Comparison of ENCODE assay signal across 7 cellular contexts in the genomic region with DNA sequence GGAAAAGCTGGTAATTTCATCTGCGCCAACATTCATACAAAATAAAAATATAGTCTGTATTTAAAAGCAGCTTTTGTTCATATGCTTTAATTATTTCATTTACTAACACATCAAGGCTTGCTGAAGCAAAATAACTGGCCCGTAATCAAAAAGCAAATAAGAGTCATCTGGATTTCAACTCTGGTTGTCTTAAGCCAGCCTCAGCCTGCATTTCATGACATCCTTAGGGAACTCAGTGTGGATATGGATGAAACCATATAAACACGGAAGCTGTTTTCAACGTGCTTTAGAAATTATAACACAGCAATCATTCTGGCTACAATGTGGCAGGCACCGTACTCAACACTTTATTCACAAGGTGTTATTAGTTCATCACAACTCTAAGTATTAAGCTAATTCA. TPM values are rescaled to one million over a fixed set of nuclear protein-coding genes. Genes with fewer than 3 reads are reported as not detected.
DNase-seq lines count a peak whose midpoint lies in the region; ATAC-seq and TF ChIP-seq lines count a peak whose summit lies in the region.

No MANE protein-coding gene starts in this region.

- no peak overlapping the region for H4K8ac ChIP-seq in H9 (replicated peaks; ENCODE audit: insufficient read length, low read depth, low read length)

- H3K27ac ChIP-seq in H9 (ENCODE audit: insufficient read length, low read depth, low read length), result no peak overlapping the region
- peak overlapping the region; percentile 93 for H3K27ac ChIP-seq in hepatocyte

- no peaks in the 10 kb centered on the region for H3K4me1 ChIP-seq in H9 (ENCODE audit: insufficient read depth, low read length)
- no peaks in the 10 kb centered on the region for H3K4me1 ChIP-seq in hepatocyte (ENCODE audit: insufficient read depth)

- no peaks in the 10 kb centered on the region for H3K36me3 ChIP-seq in hepatocyte (replicated peaks; ENCODE audit: insufficient read depth, low read depth)

- no peak overlapping the region for H2BK20ac ChIP-seq in H9 (ENCODE audit: low read depth, low read length, poor library complexity, severe bottlenecking)

- H2BK120ac ChIP-seq in H9 (ENCODE audit: low read depth, low read length, poor library complexity, severe bottlenecking), result no peak overlapping the region

- peaks cover 27% of the 10 kb centered on the region; the same call in 1 of the 2 replicates for H3K79me2 ChIP-seq in H9 (ENCODE audit: insufficient read depth, low read length)
- H3K79me2 ChIP-seq in hepatocyte, result peaks cover 53% of the 10 kb centered on the region

- DNase-seq in H9 (no peak), hepatocyte (ENCODE audit: low spot score) (no peak), C1 segment of cervical spinal cord (lab: John Stamatoyannopoulos, UW) (no peak)

- H3T11ph ChIP-seq in H9 (ENCODE audit: low read length), result no peak overlapping the region

- no peak overlapping the region for H2AK5ac ChIP-seq in H9 (ENCODE audit: insufficient read length, low read length)

- H3K9me3 ChIP-seq in H9 (ENCODE audit: control insufficient read depth, low read depth, low read length), result no peaks in the 10 kb centered on the region
- no peaks in the 10 kb centered on the region for H3K9me3 ChIP-seq in hepatocyte (ENCODE audit: low read depth)

- peak overlapping the region; percentile 67 for H3K4me3 ChIP-seq in WI38 (ENCODE audit: low read depth, low read length)
- H3K4me3 ChIP-seq in hepatocyte, result peak overlapping the region; percentile 83

- no peaks in the 10 kb centered on the region for H3K23me2 ChIP-seq in H9 (ENCODE audit: insufficient read length, low read depth, low read length, poor library complexity, severe bottlenecking)

- peak overlapping the region; percentile 83 for H3K4me2 ChIP-seq in H9 (ENCODE audit: insufficient read depth, insufficient read length, low read length)
- H3K4me2 ChIP-seq in hepatocyte, result peak overlapping the region; percentile 75

- no peak overlapping the region for H3K4ac ChIP-seq in H9 (ENCODE audit: low read depth, low read length)

- H4K91ac ChIP-seq in H9 (ENCODE audit: insufficient read length, low read depth, low read length), result no peak overlapping the region

- WGBS in H9 (ENCODE audit: extremely low coverage, insufficient read length, low lambda C conversion rate), result no CpG with 5 or more reads among the region's 5 CpGs
- whole genome bisulfite sequencing in hepatocyte (ENCODE audit: low lambda C conversion rate, missing lambda C conversion rate), result 28% methylated on average over 5 of the region's 5 CpGs

- peaks cover 16 to 17% of the 10 kb centered on the region in 2 experiments for H3K4me1 Mint-ChIP-seq in H9
- H3K4me1 Mint-ChIP-seq in stimulated activated memory B cell treated with anti-CD40 and anti-IgM and Interleukin-4, amounts not matched to agents 10 μg/mL and 1 μg/mL and 100 μg/mL, for 72 hours, result peaks cover 39% of the 10 kb centered on the region

- no peak overlapping the region for H2BK12ac ChIP-seq in H9 (ENCODE audit: insufficient read length, low read depth, low read length)

- no peak overlapping the region for H4K5ac ChIP-seq in H9 (ENCODE audit: insufficient read length, low read depth, low read length)

- H4K20me1 ChIP-seq in H9 (ENCODE audit: control insufficient read depth, insufficient read depth, insufficient read length), result no peaks in the 10 kb centered on the region
- H4K20me1 ChIP-seq in hepatocyte (ENCODE audit: insufficient read depth, poor library complexity, severe bottlenecking), result peaks cover 20% of the 10 kb centered on the region

- no peak overlapping the region for H3K23ac ChIP-seq in H9 (ENCODE audit: insufficient read length, low read depth, low read length)

- no peak for ATAC-seq in stimulated activated memory B cell treated with anti-CD40 and anti-IgM and Interleukin-4, amounts not matched to agents 10 μg/mL and 1 μg/mL and 100 μg/mL, for 72 hours
- no peak for ATAC-seq in HG02938 (IDR thresholded peaks at IDR 0.05; ENCODE audit: unreplicated experiment)
- no peak for ATAC-seq in HG02884 (IDR thresholded peaks at IDR 0.05; ENCODE audit: unreplicated experiment)

- H2BK5ac ChIP-seq in H9 (ENCODE audit: insufficient read length, low read length), result no peak overlapping the region

- no peak overlapping the region for H3K56ac ChIP-seq in H9 (ENCODE audit: insufficient read length, low read depth, low read length)

- H3K9me2 ChIP-seq in hepatocyte (replicated peaks; ENCODE audit: insufficient read depth), result no peaks in the 10 kb centered on the region

- H3K27me3 Mint-ChIP-seq in H9 (ENCODE audit: low read depth), result peaks cover 24% of the 10 kb centered on the region
- H3K27me3 Mint-ChIP-seq in stimulated activated memory B cell treated with anti-CD40 and anti-IgM and Interleukin-4, amounts not matched to agents 10 μg/mL and 1 μg/mL and 100 μg/mL, for 72 hours, result no peaks in the 10 kb centered on the region

- no peak overlapping the region for H2BK15ac ChIP-seq in H9 (ENCODE audit: low read depth, low read length)

- peak overlapping the region; percentile 99 to 100 for H3K4me3 Mint-ChIP-seq in H9
- H3K4me3 Mint-ChIP-seq in stimulated activated memory B cell treated with anti-CD40 and anti-IgM and Interleukin-4, amounts not matched to agents 10 μg/mL and 1 μg/mL and 100 μg/mL, for 72 hours, result peak overlapping the region; percentile 94

- H2AFZ ChIP-seq in H9 (ENCODE audit: low read length) (no peak overlapping the region), hepatocyte (peak overlapping the region; percentile 99)

- H3K14ac ChIP-seq in H9 (ENCODE audit: insufficient read depth, low read length), result no peak overlapping the region

- peaks cover 0 to 4% of the 10 kb centered on the region in 2 experiments; a peak in 1 of 5 replicates for H3K9me3 Mint-ChIP-seq in H9
- H3K9me3 Mint-ChIP-seq in stimulated activated memory B cell treated with anti-CD40 and anti-IgM and Interleukin-4, amounts not matched to agents 10 μg/mL and 1 μg/mL and 100 μg/mL, for 72 hours, result no peaks in the 10 kb centered on the region

- peak overlapping the region in 2 of 3 experiments; percentile 99 to 100; a peak in 2 of 7 replicates for H3K27ac Mint-ChIP-seq in H9
- peak overlapping the region; percentile 87 for H3K27ac Mint-ChIP-seq in stimulated activated memory B cell treated with anti-CD40 and anti-IgM and Interleukin-4, amounts not matched to agents 10 μg/mL and 1 μg/mL and 100 μg/mL, for 72 hours

- H3K27me3 ChIP-seq in H9 (ENCODE audit: insufficient read depth, low read length) (no peaks in the 10 kb centered on the region), hepatocyte (no peaks in the 10 kb centered on the region)

- no peak overlapping the region for H3K18ac ChIP-seq in H9 (ENCODE audit: insufficient read length, low read depth, low read length)

- peaks cover 10% of the 10 kb centered on the region for H3K79me1 ChIP-seq in H9 (ENCODE audit: insufficient read depth, low read depth, low read length, poor library complexity, severe bottlenecking)

- peak overlapping the region; percentile 84 for H3K9ac ChIP-seq in H9 (ENCODE audit: extremely low read depth, insufficient read length, low read length)

- H3K36me3 Mint-ChIP-seq in H9 (ENCODE audit: insufficient read depth in 1 of 3, low read depth in 3 of 3), result peaks cover 0 to 10% (median 6%) of the 10 kb centered on the region in 3 experiments; a peak in 3 of 7 replicates
- H3K36me3 Mint-ChIP-seq in stimulated activated memory B cell treated with anti-CD40 and anti-IgM and Interleukin-4, amounts not matched to agents 10 μg/mL and 1 μg/mL and 100 μg/mL, for 72 hours, result peaks cover 8% of the 10 kb centered on the region

- TF ChIP-seq CTCF in H9 (conservative IDR thresholded peaks at IDR 0.05), result no peak
- no peak for TF ChIP-seq CTCF in WI38 (IDR thresholded peaks at IDR 0.05; ENCODE audit: low read depth, low read length)
- no peak for TF ChIP-seq CTCF in hepatocyte (IDR thresholded peaks at IDR 0.05; ENCODE audit: poor library complexity)

RNA-seq across cellular contexts. Expression of a gene that starts 0.9 kb away (rescaled TPM):
- total RNA-seq in H9 (2021) (68.2 and 74.9 TPM in 2 replicates), hepatocyte (75.5 and 97.0 TPM in 2 replicates)
- polyA plus RNA-seq in hepatocyte, result 105 and 113 TPM in 2 replicates

RNA-seq across cellular contexts. Expression of a gene that starts 58.3 kb away (rescaled TPM):
- total RNA-seq in H9 (2021) (24.9 and 26.6 TPM in 2 replicates), hepatocyte (37.2 and 38.6 TPM in 2 replicates)
- polyA plus RNA-seq in hepatocyte, result 25.9 and 35.5 TPM in 2 replicates
